Comparison of ENCODE assay signal across 8 cellular contexts in genomic region chr6:142692942-142693341, GRCh38.
DNase-seq lines count a peak whose midpoint lies in the region; ATAC-seq, FAIRE-seq and TF ChIP-seq lines count a peak whose summit lies in the region.

No MANE protein-coding gene starts in this region.

- intact Hi-C loops in thyroid gland (cut with DNase I), result loop anchor here (2.0 to 5.0 kb wide), 2 partner anchors 254 to 334 kb away; partner anchors contain the start of gene HIVEP2

- H3K36me3 ChIP-seq in gastroesophageal sphincter (no peaks in the 10 kb centered on the region), thyroid gland (no peaks in the 10 kb centered on the region)

- H3K27ac Mint-ChIP-seq in osteocyte (ENCODE audit: unreplicated experiment), result peak overlapping the region; percentile 94

- peak overlapping the region; percentile 58 for H3K4me3 Mint-ChIP-seq in osteocyte (ENCODE audit: unreplicated experiment)

- H3K9me3 ChIP-seq in gastroesophageal sphincter, result no peaks in the 10 kb centered on the region
- H3K9me3 ChIP-seq in thyroid gland, result no peaks in the 10 kb centered on the region

- H3K4me1 ChIP-seq in gastroesophageal sphincter (peaks cover 0 to 33% (median 0%) of the 10 kb centered on the region in 3 donors), thyroid gland (peaks cover 0 to 5% of the 10 kb centered on the region in 2 donors)

- no peak for TF ChIP-seq EP300 in gastroesophageal sphincter (IDR thresholded peaks at IDR 0.05)

- peak; percentile 89 for FAIRE-seq in GM19239 (lab: Jason Lieb, UNC)
- peak; percentile 57 for FAIRE-seq in HTR-8/SVneo (lab: Jason Lieb, UNC)

- H3K27ac ChIP-seq in C4-2B, result no peak overlapping the region
- no peak overlapping the region for H3K27ac ChIP-seq in gastroesophageal sphincter
- no peak overlapping the region for H3K27ac ChIP-seq in thyroid gland

- H3K36me3 Mint-ChIP-seq in osteocyte (ENCODE audit: unreplicated experiment), result no peaks in the 10 kb centered on the region

- H3K27me3 Mint-ChIP-seq in osteocyte (ENCODE audit: unreplicated experiment), result peaks cover 2% of the 10 kb centered on the region

- 3 to 24% methylated on average over 5 to 11 of the region's 11 CpGs for WGBS in gastroesophageal sphincter (ENCODE audit: low coverage in 1 of 2), 2 donors
- WGBS in thyroid gland, 2 donors, result 15 to 23% methylated on average over 11 of the region's 11 CpGs

- no peaks in the 10 kb centered on the region for H3K27me3 ChIP-seq in gastroesophageal sphincter
- no peaks in the 10 kb centered on the region for H3K27me3 ChIP-seq in thyroid gland

- DNase-seq in GM19239 (ENCODE audit: insufficient read length, low spot score) (peak; percentile 13), HTR-8/SVneo (ENCODE audit: insufficient read length, low spot score) (peak; percentile 57), RPMI8226 (peak; percentile 38), osteocyte (ENCODE audit: extremely low spot score, unreplicated experiment) (peak; percentile 91), thyroid gland (peak; percentile 55 to 60)
- peak; percentile 33 for DNase-seq in activated effector memory CD4-positive, alpha-beta T cell treated with Interleukin-2 at 50 U/mL for 16 hours

- TF ChIP-seq POLR2A in gastroesophageal sphincter (IDR thresholded peaks at IDR 0.05) (no peak), thyroid gland (IDR thresholded peaks at IDR 0.05) (no peak)

- TF ChIP-seq CTCF in C4-2B (conservative IDR thresholded peaks at IDR 0.05) (peak; percentile 89), gastroesophageal sphincter (IDR thresholded peaks at IDR 0.05) (peak; percentile 90 to 94 (median 93)), osteocyte (IDR thresholded peaks at IDR 0.05) (peak; percentile 93), thyroid gland (IDR thresholded peaks at IDR 0.05) (peak; percentile 66 to 97 (median 86))

- no peaks in the 10 kb centered on the region for H3K9me3 Mint-ChIP-seq in osteocyte (ENCODE audit: unreplicated experiment)

- H3K4me1 Mint-ChIP-seq in osteocyte (ENCODE audit: unreplicated experiment), result peaks cover 51% of the 10 kb centered on the region

- ATAC-seq in gastroesophageal sphincter, result peak; percentile 78

- no peak overlapping the region for H3K4me3 ChIP-seq in gastroesophageal sphincter
- H3K4me3 ChIP-seq in thyroid gland (replicated peaks in 1 of 3), result no peak overlapping the region

Comparison
In these comparisons a context has a peak if more than half of its experiments do, and no peak if none do; other contexts are left out.
1. DNase-seq: peak in every context shown above with its lines; median percentile 91 in osteocyte; 58 in thyroid gland; 57 in HTR-8/SVneo; 38 in RPMI8226; 33 in activated effector memory CD4-positive, alpha-beta T cell treated with Interleukin-2 at 50 U/mL for 16 hours; 13 in GM19239.